ENCODE assay signal across 2 cellular contexts in genomic region chr4:95535180-95535579, GRCh38.
A peak's percentile ranks its signal among the peaks of the same experiment; 100 is the strongest.
TF ChIP-seq lines count a peak whose summit lies in the region.

No MANE protein-coding gene starts in this region.

TF ChIP-seq in SK-N-SH, 30 proteins besides CTCF, POLR2A, EP300 and RAD21:
- TF ChIP-seq FOXM1 (IDR thresholded peaks at IDR 0.05; ENCODE audit: low read depth) (no peak), PBX3 (IDR thresholded peaks at IDR 0.05) (no peak), YY1 (IDR thresholded peaks at IDR 0.05; ENCODE audit: low read depth) (no peak), ZBTB33 (IDR thresholded peaks at IDR 0.05; ENCODE audit: borderline replicate concordance, low read depth) (no peak), SMC3 (IDR thresholded peaks at IDR 0.05; ENCODE audit: low read depth, low read length) (no peak)

TF ChIP-seq in GM12878, 131 proteins besides CTCF, POLR2A, EP300 and RAD21:
- no peak for TF ChIP-seq MTA3 (IDR thresholded peaks at IDR 0.05; ENCODE audit: borderline replicate concordance, low read length)
- TF ChIP-seq MTA2 (IDR thresholded peaks at IDR 0.05; ENCODE audit: low read depth): peak; percentile 52; the same call in 1 of the 2 replicates
- 0 out of 2 replicates have a peak, but pooled peaks have one; percentile 11 for TF ChIP-seq ZNF24 (IDR thresholded peaks at IDR 0.05)
TF ChIP-seq in GM12878: peak in this region for 2.
